Comparison of ENCODE assay signal across 9 cellular contexts in genomic region chr16:74623214-74623842, GRCh38. TPM values are rescaled to one million over a fixed set of nuclear protein-coding genes. Genes with fewer than 3 reads are reported as not detected.
DNase-seq lines count a peak whose midpoint lies in the region; ATAC-seq and TF ChIP-seq lines count a peak whose summit lies in the region.
"Had no signal": no experiment of that assay in that cellular context is flagged by ENCODE, and none has a peak within 500 bp of the region (broad histone marks: within the 10 kb centered on the region; RNA-seq: fewer than 3 reads in every experiment).

No MANE protein-coding gene starts in this region.

- H3K9ac ChIP-seq in SK-N-SH (no peak overlapping the region), fibroblast of lung (ENCODE audit: insufficient read depth, low read length) (no peak overlapping the region), neural cell (ENCODE audit: low read length) (no peak overlapping the region)

- H3F3A ChIP-seq in SK-N-SH (replicated peaks; ENCODE audit: insufficient read depth): no peaks in the 10 kb centered on the region
- no peaks in the 10 kb centered on the region for H3F3A ChIP-seq in neural cell (ENCODE audit: insufficient read depth, low read length, poor library complexity, severe bottlenecking)

- H3K9me3 ChIP-seq in SK-N-SH: no peaks in the 10 kb centered on the region
- no peaks in the 10 kb centered on the region for H3K9me3 ChIP-seq in fibroblast of lung (ENCODE audit: control insufficient read depth, insufficient read depth, low read depth, low read length)
- H3K9me3 ChIP-seq in neural cell (ENCODE audit: low read length): no peaks in the 10 kb centered on the region
- H3K9me3 ChIP-seq: neutrophil had no signal

- no TSS peak for BruUV-seq in Calu3 (replicated peaks; lab: Mats Ljungman, UMichigan)

- H3K4me1 Mint-ChIP-seq in Calu3 (ENCODE audit: low read depth, unreplicated experiment): peaks cover 2% of the 10 kb centered on the region

- H3K4me3 Mint-ChIP-seq in Calu3 (ENCODE audit: low read depth, unreplicated experiment): no peak overlapping the region

- TF ChIP-seq RAD21 in SK-N-SH (IDR thresholded peaks at IDR 0.05; ENCODE audit: low read length) (peak; percentile 83), neural cell (conservative IDR thresholded peaks at IDR 0.05) (peak; percentile 80)

- CTCF ChIA-PET in Calu3 (lab: Charles Lee): interaction anchor here (0.9 kb wide), 1 partner anchor 18 kb away, joined by 3 read pairs; no protein-coding TSS in a partner anchor
- CTCF ChIA-PET in HEK293T (lab: Yijun Ruan, JAX): no interaction called here
- CTCF ChIA-PET in SK-N-SH (lab: Yijun Ruan, JAX): interaction anchor here (0.6 to 3.2 kb wide), 21 partner anchors 10 to 318 kb away, joined by 3 to 18 read pairs (median 3); partner anchors contain the start of gene GLG1

- POLR2A ChIA-PET in HEK293T (lab: Yijun Ruan, JAX) (no interaction called here), SK-N-SH (lab: Yijun Ruan, JAX) (no interaction called here)

- no peaks in the 10 kb centered on the region for H3K9me3 Mint-ChIP-seq in Calu3 (ENCODE audit: low read depth, unreplicated experiment)

- 32% methylated on average over 4 of the region's 4 CpGs for WGBS in SK-N-SH (ENCODE audit: low lambda C conversion rate)

- no peak overlapping the region for H3K27ac ChIP-seq in SK-N-SH (ENCODE audit: low read depth in 2 of 2, low read length in 1 of 2)
- no peak overlapping the region for H3K27ac ChIP-seq in fibroblast of lung (ENCODE audit: insufficient read depth, low read length)
- no peak overlapping the region for H3K27ac ChIP-seq in neural cell (ENCODE audit: low read length)
- H3K27ac ChIP-seq: neutrophil had no signal

- intact Hi-C loops in Calu3 (cut with micrococcal nuclease; ENCODE audit: unreplicated experiment): loop anchor here (5.0 kb wide), 1 partner anchor 141 kb away; no protein-coding TSS in a partner anchor

- H3K27me3 ChIP-seq in SK-N-SH (ENCODE audit: insufficient read depth): no peaks in the 10 kb centered on the region
- H3K27me3 ChIP-seq in fibroblast of lung (ENCODE audit: control insufficient read depth, insufficient read depth, low read length): no peaks in the 10 kb centered on the region
- no peaks in the 10 kb centered on the region for H3K27me3 ChIP-seq in neural cell (ENCODE audit: insufficient read depth, low read depth, low read length)
- H3K27me3 ChIP-seq: neutrophil had no signal

- DNase-seq in Calu3 (no peak), HEK293T (ENCODE audit: extremely low spot score) (peak; percentile 45), SK-N-SH (peak; percentile 47), fibroblast of lung (ENCODE audit: low read depth in 2 of 2) (peak; percentile 35 to 75), NCI-H2107 treated with DMSO at 0.1 percent for 48 hours (lab: John Stamatoyannopoulos, UW; ENCODE audit: unreplicated experiment) (no peak)

- peak; percentile 59 for TF ChIP-seq CTCF in Calu3 (IDR thresholded peaks at IDR 0.05; ENCODE audit: unreplicated experiment)
- peak; percentile 76 for TF ChIP-seq CTCF in SK-N-SH (IDR thresholded peaks at IDR 0.05)
- peak; percentile 55 to 60 for TF ChIP-seq CTCF in fibroblast of lung (conservative IDR thresholded peaks at IDR 0.05 in 1 of 2, IDR thresholded peaks at IDR 0.05 in 1 of 2; ENCODE audit: low read depth in 1 of 2, low read length in 2 of 2)
- TF ChIP-seq CTCF in neural cell (IDR thresholded peaks at IDR 0.05; ENCODE audit: poor library complexity, severe bottlenecking): peak; percentile 84

- no peak for TF ChIP-seq EP300 in SK-N-SH (IDR thresholded peaks at IDR 0.05; ENCODE audit: borderline replicate concordance in 1 of 2, low read depth in 1 of 2, low read length in 1 of 2)
- no peak for TF ChIP-seq EP300 in neural cell (conservative IDR thresholded peaks at IDR 0.05; ENCODE audit: poor library complexity, severe bottlenecking)

- H3K36me3 Mint-ChIP-seq in Calu3 (ENCODE audit: insufficient read depth, unreplicated experiment): peaks cover 59% of the 10 kb centered on the region

- no peak overlapping the region for H3K27ac Mint-ChIP-seq in Calu3 (ENCODE audit: unreplicated experiment)

- no peak overlapping the region for H3K4me3 ChIP-seq in SK-N-SH (ENCODE audit: low read depth in 2 of 2, low read length in 1 of 2)
- no peak overlapping the region for H3K4me3 ChIP-seq in fibroblast of lung (replicated peaks in 1 of 4; ENCODE audit: control extremely low read depth in 1 of 4, insufficient read depth in 1 of 4, low read depth in 3 of 4, low read length in 4 of 4)
- H3K4me3 ChIP-seq in neural cell (ENCODE audit: low read length): no peak overlapping the region

- H3K36me3 ChIP-seq in SK-N-SH (replicated peaks in 1 of 2; ENCODE audit: control insufficient read depth in 1 of 2, insufficient read depth in 2 of 2, low read length in 1 of 2) (peaks cover 41 to 47% of the 10 kb centered on the region in 2 experiments), fibroblast of lung (ENCODE audit: control insufficient read depth, insufficient read depth, low read length) (peaks cover 9% of the 10 kb centered on the region), neural cell (ENCODE audit: insufficient read depth, low read length) (no peaks in the 10 kb centered on the region)

- H3K4me2 ChIP-seq in SK-N-SH (no peak overlapping the region), fibroblast of lung (ENCODE audit: extremely low read depth, insufficient read depth, low read length) (no peak overlapping the region), neural cell (ENCODE audit: low read length) (no peak overlapping the region)

- H3K4me1 ChIP-seq in SK-N-SH (ENCODE audit: control insufficient read depth in 1 of 2, insufficient read depth in 2 of 2, low read depth in 1 of 2, low read length in 1 of 2): peaks cover 9 to 19% of the 10 kb centered on the region in 2 experiments; a peak in 3 of 4 replicates
- peaks cover 5% of the 10 kb centered on the region for H3K4me1 ChIP-seq in fibroblast of lung (ENCODE audit: control insufficient read depth, extremely low read depth, insufficient read depth, low read length)

- H3K79me2 ChIP-seq in SK-N-SH (ENCODE audit: insufficient read depth) (no peaks in the 10 kb centered on the region; the same call in 1 of the 2 replicates), fibroblast of lung (ENCODE audit: control insufficient read depth, insufficient read depth, low read length) (no peaks in the 10 kb centered on the region), neural cell (replicated peaks; ENCODE audit: insufficient read depth, low read length) (no peaks in the 10 kb centered on the region)

- no peak for ATAC-seq in GM18861 (IDR thresholded peaks at IDR 0.05; ENCODE audit: unreplicated experiment)
- ATAC-seq in HG03565 (IDR thresholded peaks at IDR 0.05; ENCODE audit: unreplicated experiment): no peak

- H4K20me1 ChIP-seq in SK-N-SH (ENCODE audit: insufficient read depth): no peaks in the 10 kb centered on the region
- H4K20me1 ChIP-seq in fibroblast of lung (ENCODE audit: control insufficient read depth, extremely low read depth, insufficient read depth, low read length): no peaks in the 10 kb centered on the region
- no peaks in the 10 kb centered on the region for H4K20me1 ChIP-seq in neural cell (ENCODE audit: insufficient read depth)

- H2AFZ ChIP-seq in SK-N-SH (ENCODE audit: low read depth) (no peak overlapping the region), fibroblast of lung (ENCODE audit: low read length) (no peak overlapping the region), neural cell (ENCODE audit: low read depth, low read length) (no peak overlapping the region)

- H3K9me2 ChIP-seq in SK-N-SH (no peaks in the 10 kb centered on the region), neural cell (ENCODE audit: insufficient read depth, low read length) (no peaks in the 10 kb centered on the region)

- H3K27me3 Mint-ChIP-seq in Calu3 (ENCODE audit: unreplicated experiment): no peaks in the 10 kb centered on the region

TF ChIP-seq in HEK293T, 16 proteins besides CTCF, POLR2A, EP300 and RAD21 (continues in another document):
- TF ChIP-seq SUZ12 (IDR thresholded peaks at IDR 0.05) (no peak), NFRKB (IDR thresholded peaks at IDR 0.05) (no peak), FOXM1 (IDR thresholded peaks at IDR 0.05; ENCODE audit: borderline replicate concordance) (no peak), LEF1 (IDR thresholded peaks at IDR 0.05; ENCODE audit: borderline replicate concordance) (no peak)

TF ChIP-seq in neural cell, 6 proteins besides CTCF, POLR2A, EP300 and RAD21 (continues in another document):
- TF ChIP-seq TAF1 (IDR thresholded peaks at IDR 0.05; ENCODE audit: low read depth): no peak
- TF ChIP-seq MXI1 (conservative IDR thresholded peaks at IDR 0.05; ENCODE audit: poor library complexity, severe bottlenecking): no peak
- TF ChIP-seq POLR2AphosphoS5 (IDR thresholded peaks at IDR 0.05): no peak
- peak; percentile 82 for TF ChIP-seq SMC3 (conservative IDR thresholded peaks at IDR 0.05; ENCODE audit: poor library complexity)
- TF ChIP-seq EZH2 (IDR thresholded peaks at IDR 0.05; ENCODE audit: borderline replicate concordance, insufficient read depth, low read length, poor library complexity, severe bottlenecking): no peak

RNA-seq across cellular contexts. Expression of gene GLG1, which starts 16.4 kb away (rescaled TPM):
- 130 and 139 TPM in 2 replicates for total RNA-seq in Calu3 (2022)
- polyA plus RNA-seq in SK-N-SH (2012; rRNA removed): 61.6 and 71.1 TPM in 2 replicates
- polyA plus RNA-seq in SK-N-SH (2012; cell fraction: cytosol; rRNA removed): 68.1 and 72.7 TPM in 2 replicates
- polyA plus RNA-seq in SK-N-SH (2012; cell fraction: nucleus; rRNA removed): 73.9 and 96.3 TPM in 2 replicates
- 97.6 and 138 TPM in 2 replicates for total RNA-seq in fibroblast of lung
- polyA plus RNA-seq in fibroblast of lung: 150 and 176 TPM in 2 replicates
- polyA plus RNA-seq in fibroblast of lung (2012): 117 and 134 TPM in 2 replicates
- 197 and 260 TPM in 2 replicates for polyA minus RNA-seq in fibroblast of lung (ENCODE audit: low replicate concordance)
- polyA plus RNA-seq in neural cell: 36.6 and 40.2 TPM in 2 replicates
- 123 and 132 TPM in 2 replicates for polyA minus RNA-seq in neural cell

RNA-seq across cellular contexts. Expression of gene RFWD3, which starts 43.3 kb away (rescaled TPM):
- 107 and 109 TPM in 2 replicates for total RNA-seq in Calu3 (2022)
- polyA plus RNA-seq in SK-N-SH (2012; rRNA removed): 13.2 and 15.9 TPM in 2 replicates
- polyA plus RNA-seq in SK-N-SH (2012; cell fraction: cytosol; rRNA removed): 10.7 and 12.2 TPM in 2 replicates
- polyA plus RNA-seq in SK-N-SH (2012; cell fraction: nucleus; rRNA removed): 15.4 and 21.6 TPM in 2 replicates
- total RNA-seq in fibroblast of lung: 9.2 and 12.9 TPM in 2 replicates
- 15.2 and 28.4 TPM in 2 replicates for polyA plus RNA-seq in fibroblast of lung
- 8.6 and 15.6 TPM in 2 replicates for polyA plus RNA-seq in fibroblast of lung (2012)
- 25.7 and 56.4 TPM in 2 replicates for polyA minus RNA-seq in fibroblast of lung (ENCODE audit: low replicate concordance)
- 10.7 and 15.5 TPM in 2 replicates for polyA plus RNA-seq in neural cell
- 21.1 and 24.1 TPM in 2 replicates for polyA minus RNA-seq in neural cell

Comparison
In these comparisons a context has a peak if more than half of its experiments do, and no peak if none do; other contexts are left out.
1. DNase-seq: peak in HEK293T (single experiment), SK-N-SH (single experiment) and fibroblast of lung (2 of 2); none in Calu3 (single experiment) and NCI-H2107 treated with DMSO at 0.1 percent for 48 hours (single experiment).
2. Peak in every context shown above with its lines, with median percentiles within 50 percentile points of each other: CTCF ChIP-seq.